ENCODE assay signal across 19 cellular contexts in genomic region chr9:130466537-130467217, GRCh38. TPM values are rescaled to one million over a fixed set of nuclear protein-coding genes. Genes with fewer than 3 reads are reported as not detected.
DNase-seq lines count a peak whose midpoint lies in the region; ATAC-seq, FAIRE-seq and TF ChIP-seq lines count a peak whose summit lies in the region.
"Had no signal": no experiment of that assay in that cellular context is flagged by ENCODE, and none has a peak within 500 bp of the region (broad histone marks: within the 10 kb centered on the region; RNA-seq: fewer than 3 reads in every experiment).

No MANE protein-coding gene starts in this region.

- no peaks in the 10 kb centered on the region for H3K9me3 Mint-ChIP-seq in type B pancreatic cell

- H3K27ac ChIP-seq in SJCRH30 (peak overlapping the region; percentile 72), HepG2 (ENCODE audit: extremely low read length, insufficient read depth, low read length) (no peak overlapping the region)

- no peak overlapping the region for H3K9ac ChIP-seq in HepG2 (ENCODE audit: insufficient read depth, low read depth, low read length)

- TF ChIP-seq RAD21 in HepG2 (CRISPR knock-in tag; IDR thresholded peaks at IDR 0.05): no peak

- no peaks in the 10 kb centered on the region for H3K36me3 Mint-ChIP-seq in type B pancreatic cell
- H3K36me3 Mint-ChIP-seq: CD4-positive, CD25-positive, alpha-beta regulatory T cell had no signal

- no peaks in the 10 kb centered on the region for H3K9me3 ChIP-seq in SJCRH30 (replicated peaks)
- H3K9me3 ChIP-seq in HepG2 (ENCODE audit: low read length): no peaks in the 10 kb centered on the region
- H3K9me3 ChIP-seq: Caco-2 had no signal

- BruUV-seq in HepG2 (replicated peaks; lab: Mats Ljungman, UMichigan): no TSS peak

- TF ChIP-seq EP300 in HepG2 (IDR thresholded peaks at IDR 0.05; ENCODE audit: low read depth in 2 of 2, low read length in 2 of 2) (no peak), HepG2 (CRISPR knock-in tag; IDR thresholded peaks at IDR 0.05; ENCODE audit: borderline replicate concordance) (no peak)

- WGBS in HepG2 (ENCODE audit: low lambda C conversion rate): 79% methylated on average over 6 of the region's 20 CpGs

- H4K20me1 ChIP-seq in HepG2 (ENCODE audit: insufficient read depth, low read length): no peaks in the 10 kb centered on the region

- no peak for FAIRE-seq in HepG2 (lab: Jason Lieb, UNC)

- CTCF ChIA-PET in HepG2 (lab: Yijun Ruan, JAX; ENCODE audit: low intra/inter-chr PET ratio, low total read pairs): no interaction called here

- no peak overlapping the region for H3K4me2 ChIP-seq in HepG2 (ENCODE audit: low read depth, low read length)

- H3K4me1 Mint-ChIP-seq in type B pancreatic cell (ENCODE audit: unreplicated experiment): peaks cover 14% of the 10 kb centered on the region
- H3K4me1 Mint-ChIP-seq: B cell; CD4-positive, CD25-positive, alpha-beta regulatory T cell had no signal

- no peak for TF ChIP-seq CTCF in HepG2 (CRISPR knock-in tag; IDR thresholded peaks at IDR 0.05)
- no peak for TF ChIP-seq CTCF in type B pancreatic cell (conservative IDR thresholded peaks at IDR 0.05)

- H3K4me3 ChIP-seq in SJCRH30 (peak overlapping the region; percentile 18), HepG2 (replicated peaks in 1 of 3; ENCODE audit: insufficient read depth in 1 of 3, low read depth in 2 of 3, low read length in 3 of 3) (no peak overlapping the region)

- H3K36me3 ChIP-seq in SJCRH30 (no peaks in the 10 kb centered on the region), HepG2 (replicated peaks in 1 of 2; ENCODE audit: control insufficient read depth in 1 of 2, insufficient read depth in 2 of 2, low read length in 2 of 2) (peaks cover 0 to 3% of the 10 kb centered on the region in 2 experiments; a peak in 1 of 5 replicates)

- POLR2A ChIA-PET in HepG2 (lab: Yijun Ruan, JAX): no interaction called here

- no peak for TF ChIP-seq POLR2A in HepG2 (IDR thresholded peaks at IDR 0.05; ENCODE audit: insufficient read depth in 1 of 2, low read depth in 2 of 2, low read length in 2 of 2)

- H3K4me1 ChIP-seq in SJCRH30 (peaks cover 69% of the 10 kb centered on the region), HepG2 (ENCODE audit: insufficient read depth, low read length) (no peaks in the 10 kb centered on the region)
- H3K4me1 ChIP-seq: Caco-2 had no signal

- in situ Hi-C loops in HepG2 (cut with HindIII; ENCODE audit: extremely low pct_ligation_motif_present, low pct_unique_long_range_greater_than_20kb): no loop called here

- peaks cover 28% of the 10 kb centered on the region for H3K27me3 Mint-ChIP-seq in type B pancreatic cell

- H3K27me3 ChIP-seq in SJCRH30 (no peaks in the 10 kb centered on the region), HepG2 (ENCODE audit: control insufficient read depth in 1 of 2, insufficient read depth in 2 of 2, low read length in 2 of 2) (no peaks in the 10 kb centered on the region)

- no peaks in the 10 kb centered on the region for H3K79me2 ChIP-seq in HepG2 (ENCODE audit: insufficient read depth, low read length)

- no peak overlapping the region for H3K4me3 Mint-ChIP-seq in type B pancreatic cell
- H3K4me3 Mint-ChIP-seq: B cell had no signal

- H3K27ac Mint-ChIP-seq in type B pancreatic cell: peak overlapping the region; percentile 25
- H3K27ac Mint-ChIP-seq: B cell; CD4-positive, CD25-positive, alpha-beta regulatory T cell had no signal

- intact Hi-C loops in HepG2 (cut with micrococcal nuclease; ENCODE audit: unreplicated experiment): no loop called here

- DNase-seq in NCI-H2171 (lab: John Stamatoyannopoulos, UW) (peak; percentile 57), NCI-H2171 treated with DMSO at 0.1 percent for 48 hours (lab: John Stamatoyannopoulos, UW) (no peak), SJCRH30 (peak; percentile 57 to 66), HepG2 (ENCODE audit: low spot score) (no peak), type B pancreatic cell (ENCODE audit: extremely low spot score, unreplicated experiment) (no peak), NCI-H187 treated with DMSO at 0.1 percent for 48 hours (lab: John Stamatoyannopoulos, UW) (no peak), mesenteric fat pad (ENCODE audit: low spot score) (no peak), kidney glomerular epithelial cell (lab: John Stamatoyannopoulos, UW) (no peak)
- DNase-seq: Caco-2; CD4-positive, CD25-positive, alpha-beta regulatory T cell; H7; NCI-H187; NCI-H774; PC-3; RPMI8226; SIG-M5; T-helper 1 cell had no signal

- peak; percentile 17; the same call in 1 of the 3 replicates for ATAC-seq in HepG2
- ATAC-seq: PC-3 had no signal

- no peak overlapping the region for H2AFZ ChIP-seq in HepG2 (ENCODE audit: low read length)

TF ChIP-seq in HepG2, 621 proteins besides CTCF, POLR2A, EP300 and RAD21:
- no peak for TF ChIP-seq POLR2AphosphoS5 (IDR thresholded peaks at IDR 0.05; ENCODE audit: low read depth, low read length)
TF ChIP-seq in HepG2: peak in this region for 0.

RNA-seq across cellular contexts. Expression of gene ASS1, which starts 21.9 kb away (rescaled TPM):
- total RNA-seq in SJCRH30 (2014; rRNA removed; shearing (Covaris generic)): 1,949 and 1,974 TPM in 2 replicates
- total RNA-seq in HepG2 (2016; rRNA removed; fragmentation: Illumina TruSeq; extraction: Trizol): 77.6 and 89.0 TPM in 2 replicates
- total RNA-seq in HepG2 (2016; cell fraction: cytosol; rRNA removed; fragmentation: Illumina TruSeq; extraction: Trizol; ENCODE audit: low read depth): 56.7 and 64.0 TPM in 2 replicates
- total RNA-seq in HepG2 (2016; cell fraction: insoluble cytoplasmic fraction; rRNA removed; fragmentation: Illumina TruSeq; extraction: Trizol): 77.7 and 96.7 TPM in 2 replicates
- 80.8 and 82.9 TPM in 2 replicates for total RNA-seq in HepG2 (2016; cell fraction: membrane; rRNA removed; fragmentation: Illumina TruSeq; extraction: Trizol)
- 36.6 and 39.7 TPM in 2 replicates for total RNA-seq in HepG2 (2016; cell fraction: nucleus; rRNA removed; fragmentation: Illumina TruSeq; extraction: Trizol)
- 108 and 122 TPM in 2 replicates for polyA plus RNA-seq in HepG2 (2011; rRNA removed)
- 120 and 164 TPM in 2 replicates for polyA plus RNA-seq in HepG2 (2011; cell fraction: cytosol; rRNA removed)
- 48.7 and 65.0 TPM in 2 replicates for polyA plus RNA-seq in HepG2 (2011; cell fraction: nucleus; rRNA removed)
- 38.4 and 74.9 TPM in 2 replicates for polyA plus RNA-seq in HepG2 (2012)
- polyA plus RNA-seq in HepG2 (2016; cell fraction: cytosol; fragmentation: Illumina TruSeq; extraction: Trizol; ENCODE audit: low read depth): 90.2 and 91.5 TPM in 2 replicates
- 134 and 144 TPM in 2 replicates for polyA plus RNA-seq in HepG2 (2016; cell fraction: insoluble cytoplasmic fraction; fragmentation: Illumina TruSeq; extraction: Trizol; ENCODE audit: low read depth)
- 100 and 111 TPM in 2 replicates for polyA plus RNA-seq in HepG2 (2016; cell fraction: membrane; fragmentation: Illumina TruSeq; extraction: Trizol; ENCODE audit: low read depth)
- 76.1 and 84.6 TPM in 2 replicates for polyA plus RNA-seq in HepG2 (2016; cell fraction: nucleus; fragmentation: Illumina TruSeq; extraction: Trizol; ENCODE audit: insufficient read depth, low read depth)
- polyA minus RNA-seq in HepG2 (2011; rRNA and poly(A)+ RNA removed; ENCODE audit: low replicate concordance): 90.2 and 1,449 TPM in 2 replicates
- polyA minus RNA-seq in HepG2 (2011; cell fraction: cytosol; rRNA and poly(A)+ RNA removed): 49.5 and 53.8 TPM in 2 replicates
- 17.1 and 17.7 TPM in 2 replicates for polyA minus RNA-seq in HepG2 (2011; cell fraction: nucleus; rRNA and poly(A)+ RNA removed)
- total RNA-seq in type B pancreatic cell (ENCODE audit: low replicate concordance): 29.1 and 80.1 TPM in 2 replicates
- 304 TPM for total RNA-seq in mesenteric fat pad
- total RNA-seq: A172; CD4-positive, CD25-positive, alpha-beta regulatory T cell had no signal
- polyA plus RNA-seq: CD4-positive, CD25-positive, alpha-beta regulatory T cell had no signal

Comparison
In these comparisons a context has a peak if more than half of its experiments do, and no peak if none do; other contexts are left out.
1. DNase-seq: peak in NCI-H2171 (single experiment) and SJCRH30 (2 of 2); none in NCI-H2171 treated with DMSO at 0.1 percent for 48 hours (single experiment), HepG2 (single experiment), type B pancreatic cell (single experiment), NCI-H187 treated with DMSO at 0.1 percent for 48 hours (single experiment), mesenteric fat pad (single experiment) and kidney glomerular epithelial cell (single experiment).